Comparison of ENCODE assay signal across 8 cellular contexts in the genomic region with DNA sequence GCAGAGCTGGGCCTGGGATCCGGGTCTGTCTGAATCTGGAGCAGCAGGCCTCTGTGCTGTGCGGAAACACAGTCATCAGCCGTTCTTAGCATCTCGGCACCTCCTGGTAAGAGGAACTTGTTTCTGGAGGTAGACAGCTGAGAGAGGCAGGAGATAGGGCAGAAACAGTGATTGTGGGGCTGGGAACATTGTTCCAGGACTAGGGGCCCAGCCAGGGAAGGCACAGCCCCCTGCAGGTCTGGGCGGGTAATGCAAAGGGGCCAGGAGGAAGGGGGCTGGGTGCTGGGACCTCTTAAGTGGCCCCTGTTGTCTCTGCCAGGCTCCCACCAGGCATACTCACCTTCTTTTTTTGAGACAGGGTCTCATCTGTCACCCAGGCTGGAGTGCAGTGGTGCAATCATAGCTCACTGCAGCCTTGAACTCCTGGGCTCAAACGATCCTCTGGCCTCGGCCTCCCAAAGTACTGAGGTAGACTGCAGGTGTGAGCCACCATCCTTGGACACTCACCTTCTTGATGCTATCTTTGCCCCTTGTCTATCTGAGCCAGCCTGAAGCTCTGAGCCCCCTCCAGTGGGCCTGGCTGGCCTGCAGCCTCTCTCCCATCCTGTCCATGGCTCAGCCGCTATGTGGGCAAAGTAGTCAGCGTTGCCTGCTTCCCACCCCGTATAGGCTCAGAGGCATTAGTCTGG.
DNase-seq lines count a peak whose midpoint lies in the region; TF ChIP-seq lines count a peak whose summit lies in the region.

No MANE protein-coding gene starts in this region.

- POLR2A ChIA-PET in activated CD4-positive, alpha-beta memory T cell treated with anti-CD3 and anti-CD28 coated beads for 36 hours (lab: Charles Lee): interaction anchor here (0.6 kb wide), 1 partner anchor 13 kb away, joined by 4 read pairs; no protein-coding TSS in a partner anchor
- POLR2A ChIA-PET in activated CD4-positive, alpha-beta memory T cell treated with anti-CD3 and anti-CD28 coated beads, Interleukin-2, amount 10 ng/mL, durations not matched to agents 7 days and 5 days (lab: Charles Lee): no interaction called here

- no peaks in the 10 kb centered on the region for H3K9me3 Mint-ChIP-seq in activated CD4-positive, alpha-beta memory T cell treated with anti-CD3 and anti-CD28 coated beads for 36 hours
- no peaks in the 10 kb centered on the region for H3K9me3 Mint-ChIP-seq in activated CD4-positive, alpha-beta memory T cell treated with anti-CD3 and anti-CD28 coated beads, Interleukin-2, amount 10 ng/mL, durations not matched to agents 7 days and 5 days

- CTCF ChIA-PET in activated CD4-positive, alpha-beta memory T cell treated with anti-CD3 and anti-CD28 coated beads for 36 hours (lab: Charles Lee): no interaction called here
- CTCF ChIA-PET in activated CD4-positive, alpha-beta memory T cell treated with anti-CD3 and anti-CD28 coated beads, Interleukin-2, amount 10 ng/mL, durations not matched to agents 7 days and 5 days (lab: Charles Lee): no interaction called here

- TF ChIP-seq CTCF in LNCaP clone FGC (IDR thresholded peaks at IDR 0.05; ENCODE audit: control insufficient read depth, extremely low read depth, insufficient read depth) (peak; percentile 38), choroid plexus epithelial cell (conservative IDR thresholded peaks at IDR 0.05; ENCODE audit: low read depth, low read length) (peak; percentile 76), retinal pigment epithelial cell (conservative IDR thresholded peaks at IDR 0.05; ENCODE audit: low read depth, low read length) (peak; percentile 81)

- peak; percentile 25 for DNase-seq in activated CD4-positive, alpha-beta memory T cell treated with anti-CD3 and anti-CD28 coated beads for 36 hours
- no peak for DNase-seq in activated CD4-positive, alpha-beta memory T cell treated with anti-CD3 and anti-CD28 coated beads, Interleukin-2, amount 10 ng/mL, durations not matched to agents 7 days and 5 days
- DNase-seq in LNCaP clone FGC (ENCODE audit: low read depth) (no peak), choroid plexus epithelial cell (ENCODE audit: low read depth) (peak; percentile 30), retinal pigment epithelial cell (ENCODE audit: low read depth) (no peak), occipital lobe (lab: John Stamatoyannopoulos, UW) (no peak), DMS79 (lab: John Stamatoyannopoulos, UW) (no peak)
- DNase-seq in stimulated activated CD4-positive, alpha-beta T cell treated with anti-CD3 and anti-CD28 coated beads, Interleukin-4, amount 100 ng/mL, for 1 hour: no peak

- H3K4me3 Mint-ChIP-seq in activated CD4-positive, alpha-beta memory T cell treated with anti-CD3 and anti-CD28 coated beads for 36 hours: no peak overlapping the region
- H3K4me3 Mint-ChIP-seq in activated CD4-positive, alpha-beta memory T cell treated with anti-CD3 and anti-CD28 coated beads, Interleukin-2, amount 10 ng/mL, durations not matched to agents 7 days and 5 days: no peak overlapping the region

- H3K27ac Mint-ChIP-seq in activated CD4-positive, alpha-beta memory T cell treated with anti-CD3 and anti-CD28 coated beads for 36 hours: no peak overlapping the region
- no peak overlapping the region for H3K27ac Mint-ChIP-seq in activated CD4-positive, alpha-beta memory T cell treated with anti-CD3 and anti-CD28 coated beads, Interleukin-2, amount 10 ng/mL, durations not matched to agents 7 days and 5 days

- intact Hi-C loops in activated CD4-positive, alpha-beta memory T cell treated with anti-CD3 and anti-CD28 coated beads for 36 hours (cut with micrococcal nuclease): no loop called here

- no peak overlapping the region for H3K4me3 ChIP-seq in LNCaP clone FGC (ENCODE audit: low read depth, low read length)
- no peak overlapping the region for H3K4me3 ChIP-seq in choroid plexus epithelial cell (ENCODE audit: low read depth, low read length)
- H3K4me3 ChIP-seq in retinal pigment epithelial cell (ENCODE audit: low read length): no peak overlapping the region

- H3K4me1 Mint-ChIP-seq in activated CD4-positive, alpha-beta memory T cell treated with anti-CD3 and anti-CD28 coated beads for 36 hours (ENCODE audit: low read depth): no peaks in the 10 kb centered on the region
- H3K4me1 Mint-ChIP-seq in activated CD4-positive, alpha-beta memory T cell treated with anti-CD3 and anti-CD28 coated beads, Interleukin-2, amount 10 ng/mL, durations not matched to agents 7 days and 5 days: no peaks in the 10 kb centered on the region

- H3K27me3 Mint-ChIP-seq in activated CD4-positive, alpha-beta memory T cell treated with anti-CD3 and anti-CD28 coated beads for 36 hours: peaks cover 11% of the 10 kb centered on the region
- peaks cover 4% of the 10 kb centered on the region for H3K27me3 Mint-ChIP-seq in activated CD4-positive, alpha-beta memory T cell treated with anti-CD3 and anti-CD28 coated beads, Interleukin-2, amount 10 ng/mL, durations not matched to agents 7 days and 5 days

- no peaks in the 10 kb centered on the region for H3K36me3 Mint-ChIP-seq in activated CD4-positive, alpha-beta memory T cell treated with anti-CD3 and anti-CD28 coated beads for 36 hours
- no peaks in the 10 kb centered on the region for H3K36me3 Mint-ChIP-seq in activated CD4-positive, alpha-beta memory T cell treated with anti-CD3 and anti-CD28 coated beads, Interleukin-2, amount 10 ng/mL, durations not matched to agents 7 days and 5 days (ENCODE audit: low read depth)

Comparison
In these comparisons a context has a peak if more than half of its experiments do, and no peak if none do; other contexts are left out.
1. DNase-seq: peak in activated CD4-positive, alpha-beta memory T cell treated with anti-CD3 and anti-CD28 coated beads for 36 hours (single experiment) and choroid plexus epithelial cell (single experiment); none in activated CD4-positive, alpha-beta memory T cell treated with anti-CD3 and anti-CD28 coated beads, Interleukin-2, amount 10 ng/mL, durations not matched to agents 7 days and 5 days (single experiment), LNCaP clone FGC (single experiment), retinal pigment epithelial cell (single experiment), occipital lobe (single experiment), DMS79 (single experiment) and stimulated activated CD4-positive, alpha-beta T cell treated with anti-CD3 and anti-CD28 coated beads, Interleukin-4, amount 100 ng/mL, for 1 hour (single experiment).
2. Peak in every context shown above with its lines, with median percentiles within 50 percentile points of each other: CTCF ChIP-seq.